ENCODE assay signal across 1 cellular context in genomic region chr16:30882429-30883310, GRCh38.
TF ChIP-seq lines count a peak whose summit lies in the region.

No MANE protein-coding gene starts in this region.

TF ChIP-seq in K562, 482 proteins besides CTCF, POLR2A, EP300 and RAD21:
- TF ChIP-seq FOXA3 (CRISPR knock-in tag; conservative IDR thresholded peaks at IDR 0.05 in 1 of 2, IDR thresholded peaks at IDR 0.05 in 1 of 2) (no peak), PCBP2 (IDR thresholded peaks at IDR 0.05; ENCODE audit: low read depth, low read length, poor library complexity, severe bottlenecking) (no peak), SPI1 (IDR thresholded peaks at IDR 0.05; ENCODE audit: borderline replicate concordance, low read depth, low read length) (0 out of 2 replicates have a peak, but pooled peaks have one; percentile 47), THAP12 (CRISPR knock-in tag; IDR thresholded peaks at IDR 0.05) (no peak), CBX8 (IDR thresholded peaks at IDR 0.05; ENCODE audit: borderline replicate concordance, extremely low read depth, low read depth, low read length, poor library complexity, severe bottlenecking) (no peak), POLR3G (IDR thresholded peaks at IDR 0.05; ENCODE audit: extremely low read depth, insufficient read length, insufficient replicate concordance) (no peak), BRCA1 (IDR thresholded peaks at IDR 0.05) (no peak), BRCA1 (CRISPR knock-in tag; IDR thresholded peaks at IDR 0.05) (no peak)
